9 cellular contexts compared by ENCODE assay signal in genomic region chr14:88168498-88169165, GRCh38.
A peak's percentile ranks its signal among the peaks of the same experiment; 100 is the strongest.
DNase-seq lines count a peak whose midpoint lies in the region; ATAC-seq, FAIRE-seq and TF ChIP-seq lines count a peak whose summit lies in the region.
"Had no signal": no experiment of that assay in that cellular context is flagged by ENCODE, and none has a peak within 500 bp of the region (broad histone marks: within the 10 kb centered on the region; RNA-seq: fewer than 3 reads in every experiment).

No MANE protein-coding gene starts in this region.

- H3K9me1 ChIP-seq in keratinocyte (ENCODE audit: control insufficient read depth, extremely low read depth, insufficient read depth, low read length), result no peaks in the 10 kb centered on the region

- H3K4me3 Mint-ChIP-seq in Calu3 (ENCODE audit: low read depth, unreplicated experiment), result no peak overlapping the region

- BruUV-seq in Calu3 (replicated peaks; lab: Mats Ljungman, UMichigan), result no TSS peak

- H3K4me2 ChIP-seq in SU-DHL-6 (ENCODE audit: low read depth, low read length, poor library complexity, severe bottlenecking), result no peak overlapping the region
- H3K4me2 ChIP-seq in keratinocyte (ENCODE audit: control insufficient read depth, extremely low read depth, insufficient read depth, low read depth, low read length), result no peak overlapping the region

- dilution Hi-C loops in keratinocyte (cut with MboI; ENCODE audit: extremely low pct_ligation_motif_present, low sequenced_read_pairs), result no loop called here

- H3K4me1 ChIP-seq in keratinocyte (ENCODE audit: control insufficient read depth, extremely low read depth, insufficient read depth, low read length), result peaks cover 4% of the 10 kb centered on the region
- no peaks in the 10 kb centered on the region for H3K4me1 ChIP-seq in vagina

- H3K36me3 Mint-ChIP-seq in Calu3 (ENCODE audit: insufficient read depth, unreplicated experiment), result peaks cover 4% of the 10 kb centered on the region

- no peak overlapping the region for H3K4me3 ChIP-seq in SU-DHL-6 (ENCODE audit: insufficient read depth, low read length, poor library complexity, severe bottlenecking)
- H3K4me3 ChIP-seq in keratinocyte (ENCODE audit: control insufficient read depth in 2 of 3, extremely low read depth in 1 of 3, insufficient read depth in 2 of 3, low read depth in 1 of 3, low read length in 3 of 3), result no peak overlapping the region
- H3K4me3 ChIP-seq in vagina, result no peak overlapping the region

- no peaks in the 10 kb centered on the region for H3K27me3 ChIP-seq in SU-DHL-6 (ENCODE audit: low read length)
- no peaks in the 10 kb centered on the region for H3K27me3 ChIP-seq in keratinocyte (ENCODE audit: control insufficient read depth, extremely low read depth, insufficient read depth, low read length)
- no peaks in the 10 kb centered on the region for H3K27me3 ChIP-seq in vagina

- TF ChIP-seq CTCF in Calu3 (IDR thresholded peaks at IDR 0.05; ENCODE audit: unreplicated experiment) (peak; percentile 39), SU-DHL-6 (IDR thresholded peaks at IDR 0.05; ENCODE audit: insufficient read depth, low read length, poor library complexity, severe bottlenecking) (peak; percentile 72), keratinocyte (optimal IDR thresholded peaks at IDR 0.05 in 1 of 3, IDR thresholded peaks at IDR 0.05 in 1 of 3, conservative IDR thresholded peaks at IDR 0.05 in 1 of 3; ENCODE audit: extremely low read depth in 1 of 3, insufficient read depth in 2 of 3, low read length in 3 of 3) (peak; percentile 84 to 89 (median 84)), vagina (IDR thresholded peaks at IDR 0.05) (peak in 1 of 3 experiments; percentile 17)

- no peaks in the 10 kb centered on the region for H3K9me2 ChIP-seq in SU-DHL-6 (replicated peaks; ENCODE audit: insufficient read depth, low read length)

- H3K9me3 Mint-ChIP-seq in Calu3 (ENCODE audit: low read depth, unreplicated experiment), result peaks cover 2% of the 10 kb centered on the region

- H3K79me2 ChIP-seq in SU-DHL-6 (ENCODE audit: insufficient read depth, low read length) (no peaks in the 10 kb centered on the region), keratinocyte (ENCODE audit: control insufficient read depth, insufficient read depth, low read length) (no peaks in the 10 kb centered on the region)

- DNase-seq in Calu3, result peak; percentile 35
- DNase-seq in amniotic epithelial cell (ENCODE audit: low read depth), result peak; percentile 19
- DNase-seq in keratinocyte (ENCODE audit: low read depth, low spot score), result no peak
- DNase-seq in stimulated activated CD8-positive, alpha-beta memory T cell treated with anti-CD3 and anti-CD28 coated beads, Interleukin-15, amount 100 ng/mL, for 24 hours (ENCODE audit: low read depth), result peak; percentile 3
- DNase-seq in vagina (ENCODE audit: extremely low spot score in 2 of 2), result no peak

- H3K27ac Mint-ChIP-seq in Calu3 (ENCODE audit: unreplicated experiment), result no peak overlapping the region

- H4K20me1 ChIP-seq in SU-DHL-6 (ENCODE audit: low read depth, low read length) (no peaks in the 10 kb centered on the region), keratinocyte (ENCODE audit: control insufficient read depth, extremely low read depth, insufficient read depth, low read length) (no peaks in the 10 kb centered on the region)

- H2AFZ ChIP-seq in SU-DHL-6 (ENCODE audit: low read depth, low read length, severe bottlenecking), result peak overlapping the region; percentile 1
- no peak overlapping the region for H2AFZ ChIP-seq in keratinocyte (ENCODE audit: control insufficient read depth, low read length)

- TF ChIP-seq POLR2A in vagina (IDR thresholded peaks at IDR 0.05), result no peak

- H3K27ac ChIP-seq in SU-DHL-6 (ENCODE audit: low read depth, low read length) (no peak overlapping the region), keratinocyte (ENCODE audit: control insufficient read depth, insufficient read depth, low read length) (no peak overlapping the region), vagina (no peak overlapping the region)

- peak; percentile 73 for FAIRE-seq in keratinocyte (lab: Jason Lieb, UNC)
- FAIRE-seq: TTC549 had no signal

- CTCF ChIA-PET in Calu3 (lab: Charles Lee), result interaction anchor here (0.6 to 1.7 kb wide), 5 partner anchors 21 to 223 kb away, joined by 3 to 14 read pairs (median 4); no protein-coding TSS in a partner anchor

- intact Hi-C loops in Calu3 (cut with micrococcal nuclease; ENCODE audit: unreplicated experiment), result loop anchor here (1.0 kb wide), 1 partner anchor 155 kb away; no protein-coding TSS in a partner anchor
- intact Hi-C loops in vagina (cut with DNase I), result no loop called here

- H3K27me3 Mint-ChIP-seq in Calu3 (ENCODE audit: unreplicated experiment), result peaks cover 8% of the 10 kb centered on the region

- peaks cover 25% of the 10 kb centered on the region for H3K4me1 Mint-ChIP-seq in Calu3 (ENCODE audit: low read depth, unreplicated experiment)

- H3F3A ChIP-seq in SU-DHL-6 (ENCODE audit: insufficient read depth), result no peaks in the 10 kb centered on the region

- H3K9me3 ChIP-seq in SU-DHL-6 (ENCODE audit: insufficient read depth, low read length) (no peaks in the 10 kb centered on the region), keratinocyte (ENCODE audit: control insufficient read depth, low read depth, low read length) (no peaks in the 10 kb centered on the region), vagina (peaks cover 5% of the 10 kb centered on the region)

- H3K9ac ChIP-seq in SU-DHL-6 (ENCODE audit: low read length), result no peak overlapping the region
- H3K9ac ChIP-seq in keratinocyte (ENCODE audit: control insufficient read depth, extremely low read depth, insufficient read depth, low read length), result no peak overlapping the region

- no peaks in the 10 kb centered on the region for H3K36me3 ChIP-seq in SU-DHL-6 (ENCODE audit: low read length)
- H3K36me3 ChIP-seq in keratinocyte (ENCODE audit: control insufficient read depth in 2 of 2, extremely low read depth in 1 of 2, insufficient read depth in 2 of 2, low read length in 2 of 2), result no peaks in the 10 kb centered on the region
- no peaks in the 10 kb centered on the region for H3K36me3 ChIP-seq in vagina

- ATAC-seq in GM19397 (IDR thresholded peaks at IDR 0.05; ENCODE audit: unreplicated experiment) (peak; percentile 79), HG03469 (IDR thresholded peaks at IDR 0.05; ENCODE audit: unreplicated experiment) (peak; percentile 70)

Comparison
In these comparisons a context has a peak if more than half of its experiments do, and no peak if none do; other contexts are left out.
1. DNase-seq: peak in Calu3 (single experiment), amniotic epithelial cell (single experiment) and stimulated activated CD8-positive, alpha-beta memory T cell treated with anti-CD3 and anti-CD28 coated beads, Interleukin-15, amount 100 ng/mL, for 24 hours (single experiment); none in keratinocyte (single experiment) and vagina (0 of 2).